In genomic region chr3:29064085-29064484, GRCh38 we compare ENCODE assay signal across 13 cellular contexts.
A peak's percentile ranks its signal among the peaks of the same experiment; 100 is the strongest.
DNase-seq lines count a peak whose midpoint lies in the region; ATAC-seq and TF ChIP-seq lines count a peak whose summit lies in the region.
"Had no signal": no experiment of that assay in that cellular context is flagged by ENCODE, and none has a peak within 500 bp of the region (broad histone marks: within the 10 kb centered on the region; RNA-seq: fewer than 3 reads in every experiment).

No MANE protein-coding gene starts in this region.

- peaks cover 9% of the 10 kb centered on the region for H3F3A ChIP-seq in smooth muscle cell (ENCODE audit: low read depth)

- DNase-seq in NCI-H2107 treated with DMSO at 0.1 percent for 48 hours (lab: John Stamatoyannopoulos, UW; ENCODE audit: unreplicated experiment): peak; percentile 17
- no peak for DNase-seq in NCI-H2107 (lab: John Stamatoyannopoulos, UW)
- peak; percentile 53 for DNase-seq in NCI-H748 (lab: John Stamatoyannopoulos, UW; ENCODE audit: unreplicated experiment)
- DNase-seq in fibroblast of mammary gland (ENCODE audit: low read depth): peak; percentile 31
- DNase-seq in smooth muscle cell (lab: John Stamatoyannopoulos, UW; ENCODE audit: unreplicated experiment): no peak
- no peak for DNase-seq in CD4-positive, alpha-beta T cell
- DNase-seq in SHP77 (lab: John Stamatoyannopoulos, UW): no peak
- DNase-seq in activated CD4-positive, alpha-beta T cell treated with anti-CD3 and anti-CD28 coated beads for 48 hours: no peak
- DNase-seq: ACHN; activated naive CD4-positive, alpha-beta T cell treated with anti-CD3 and anti-CD28 coated beads, Interleukin-2, amount 50 U/mL, for 16 hours; left colon had no signal

- no peaks in the 10 kb centered on the region for H3K36me3 ChIP-seq in smooth muscle cell (ENCODE audit: low read depth)

- H3K79me2 ChIP-seq in smooth muscle cell (ENCODE audit: low read depth): no peaks in the 10 kb centered on the region

- intact Hi-C loops in CD4-positive, alpha-beta T cell (cut with DNase I, micrococcal nuclease): no loop called here

- H3K4me1 Mint-ChIP-seq in CD4-positive, alpha-beta T cell (ENCODE audit: low read depth): no peaks in the 10 kb centered on the region

- no peaks in the 10 kb centered on the region for H3K27me3 ChIP-seq in smooth muscle cell (ENCODE audit: low read depth)
- H3K27me3 ChIP-seq in CD4-positive, alpha-beta T cell (ENCODE audit: control insufficient read depth, insufficient read depth, low read length): no peaks in the 10 kb centered on the region

- H4K20me1 ChIP-seq in smooth muscle cell (ENCODE audit: low read depth): no peaks in the 10 kb centered on the region

- ATAC-seq in CD4-positive, alpha-beta T cell (ENCODE audit: poor library complexity): no peak
- ATAC-seq: left colon, Panc1 had no signal

- CTCF ChIA-PET in CD4-positive, alpha-beta T cell (lab: Charles Lee): interaction anchor here (0.6 kb wide), 1 partner anchor 14 kb away, joined by 3 read pairs; no protein-coding TSS in a partner anchor

- peak overlapping the region; percentile 60 for H3K9ac ChIP-seq in smooth muscle cell (ENCODE audit: low read depth)

- H2AFZ ChIP-seq in smooth muscle cell (ENCODE audit: low read depth): no peak overlapping the region

- no peak for TF ChIP-seq CTCF in fibroblast of mammary gland (conservative IDR thresholded peaks at IDR 0.05; ENCODE audit: control insufficient read depth, insufficient read depth, low read depth, low read length)
- TF ChIP-seq CTCF in smooth muscle cell (IDR thresholded peaks at IDR 0.05; ENCODE audit: borderline replicate concordance, insufficient read depth, poor library complexity, severe bottlenecking): no peak
- TF ChIP-seq CTCF in CD4-positive, alpha-beta T cell (IDR thresholded peaks at IDR 0.05): no peak

- WGBS in smooth muscle cell (ENCODE audit: low lambda C conversion rate): 4% methylated on average over 1 of the region's 1 CpG

- peaks cover 10% of the 10 kb centered on the region for H3K9me3 Mint-ChIP-seq in CD4-positive, alpha-beta T cell

- no peak overlapping the region for H3K4me3 Mint-ChIP-seq in CD4-positive, alpha-beta T cell
- H3K4me3 Mint-ChIP-seq: neural crest cell had no signal

- H3K27ac ChIP-seq in smooth muscle cell (ENCODE audit: low read depth): peak overlapping the region; percentile 90
- no peak overlapping the region for H3K27ac ChIP-seq in CD4-positive, alpha-beta T cell (ENCODE audit: low read depth, low read length)

- no peaks in the 10 kb centered on the region for H3K27me3 Mint-ChIP-seq in CD4-positive, alpha-beta T cell

- no peaks in the 10 kb centered on the region for H3K36me3 Mint-ChIP-seq in CD4-positive, alpha-beta T cell (ENCODE audit: low read depth)

- H3K4me3 ChIP-seq in fibroblast of mammary gland (ENCODE audit: control insufficient read depth, low read depth, low read length) (no peak overlapping the region), smooth muscle cell (no peak overlapping the region)

- H3K4me2 ChIP-seq in smooth muscle cell: peak overlapping the region; percentile 53

- POLR2A ChIA-PET in CD4-positive, alpha-beta T cell (lab: Charles Lee): no interaction called here

- H3K9me3 ChIP-seq in smooth muscle cell (replicated peaks; ENCODE audit: low read depth): no peaks in the 10 kb centered on the region
- H3K9me3 ChIP-seq in CD4-positive, alpha-beta T cell (ENCODE audit: control insufficient read depth, low read length): no peaks in the 10 kb centered on the region

- H3K27ac Mint-ChIP-seq in CD4-positive, alpha-beta T cell: no peak overlapping the region

- peaks cover 24% of the 10 kb centered on the region for H3K4me1 ChIP-seq in smooth muscle cell (ENCODE audit: low read depth)

Comparison
In these comparisons a context has a peak if more than half of its experiments do, and no peak if none do; other contexts are left out.
1. DNase-seq: peak in NCI-H2107 treated with DMSO at 0.1 percent for 48 hours (single experiment), NCI-H748 (single experiment) and fibroblast of mammary gland (single experiment); none in NCI-H2107 (single experiment), smooth muscle cell (single experiment), CD4-positive, alpha-beta T cell (0 of 10), SHP77 (0 of 2) and activated CD4-positive, alpha-beta T cell treated with anti-CD3 and anti-CD28 coated beads for 48 hours (single experiment).